15 cellular contexts compared by ENCODE assay signal in the genomic region with DNA sequence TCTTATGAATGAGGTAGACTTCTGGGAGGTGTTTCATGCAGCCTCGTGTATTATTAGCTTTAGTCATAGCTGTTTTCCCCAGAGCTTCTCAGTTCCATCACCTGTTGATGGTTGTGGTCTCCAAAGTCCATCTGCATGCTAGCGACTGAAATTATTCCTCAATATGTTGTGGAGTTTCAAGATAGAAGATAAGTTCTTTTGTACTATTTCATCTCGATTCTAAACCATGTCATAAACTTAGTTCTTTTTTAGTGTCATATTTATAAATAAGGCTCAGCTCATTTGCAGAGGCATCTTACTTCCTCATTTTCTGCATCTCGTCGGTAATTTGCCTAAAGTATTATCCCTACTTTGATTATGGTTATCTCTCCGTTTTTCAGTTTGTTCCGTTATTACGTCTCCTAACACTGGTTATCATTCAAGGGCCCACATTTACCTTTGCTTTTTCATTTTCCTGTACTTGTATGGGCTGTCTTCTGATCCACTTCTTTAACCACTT.
DNase-seq lines count a peak whose midpoint lies in the region; ATAC-seq, FAIRE-seq and TF ChIP-seq lines count a peak whose summit lies in the region.
"Had no signal": no experiment of that assay in that cellular context is flagged by ENCODE, and none has a peak within 500 bp of the region (broad histone marks: within the 10 kb centered on the region; RNA-seq: fewer than 3 reads in every experiment).

No MANE protein-coding gene starts in this region.

- 97% methylated on average over 8 of the region's 8 CpGs for WGBS in HepG2 (ENCODE audit: low lambda C conversion rate)
- 87% methylated on average over 8 of the region's 8 CpGs for WGBS in right lobe of liver (ENCODE audit: insufficient coverage, low coverage, low lambda C conversion rate, missing lambda C conversion rate)

- FAIRE-seq in HepG2 (lab: Jason Lieb, UNC) = peak; percentile 26
- no peak for FAIRE-seq in kidney (lab: Jason Lieb, UNC)

- TF ChIP-seq POLR2A in HepG2 (IDR thresholded peaks at IDR 0.05; ENCODE audit: insufficient read depth in 1 of 2, low read depth in 2 of 2, low read length in 2 of 2) (no peak), right lobe of liver (IDR thresholded peaks at IDR 0.05) (no peak)

- intact Hi-C loops in HepG2 (cut with micrococcal nuclease; ENCODE audit: unreplicated experiment) (loop anchor here (10.0 kb wide), 1 partner anchor 51 kb away; no protein-coding TSS in a partner anchor), right lobe of liver (cut with DNase I) (no loop called here), kidney (cut with DNase I) (no loop called here), PC-9 (cut with micrococcal nuclease; ENCODE audit: unreplicated experiment) (no loop called here)

- TF ChIP-seq CTCF in HepG2 (CRISPR knock-in tag; IDR thresholded peaks at IDR 0.05) (no peak), right lobe of liver (IDR thresholded peaks at IDR 0.05) (no peak), kidney (IDR thresholded peaks at IDR 0.05; ENCODE audit: borderline replicate concordance, extremely low read depth, insufficient read depth) (no peak), PC-9 (conservative IDR thresholded peaks at IDR 0.05) (no peak)

- H3K4me3 Mint-ChIP-seq in activated T-helper 17 cell treated with anti-CD3 and anti-CD28 coated beads, Interleukin-2, amount 50 U/mL, for 72 hours = no peak overlapping the region
- H3K4me3 Mint-ChIP-seq: mesothelial cell of epicardium had no signal

- no peak overlapping the region for H3K27ac Mint-ChIP-seq in activated T-helper 17 cell treated with anti-CD3 and anti-CD28 coated beads, Interleukin-2, amount 50 U/mL, for 72 hours

- no peaks in the 10 kb centered on the region for H3K9me3 ChIP-seq in HepG2 (ENCODE audit: low read length)
- no peaks in the 10 kb centered on the region for H3K9me3 ChIP-seq in right lobe of liver
- no peaks in the 10 kb centered on the region for H3K9me3 ChIP-seq in kidney (ENCODE audit: control insufficient read depth in 1 of 2, low read length in 2 of 2)
- H3K9me3 ChIP-seq in PC-9 (ENCODE audit: insufficient read depth, low read depth) = no peaks in the 10 kb centered on the region
- H3K9me3 ChIP-seq: HAP-1, heart right ventricle had no signal

- TF ChIP-seq EP300 in HepG2 (IDR thresholded peaks at IDR 0.05; ENCODE audit: low read depth in 2 of 2, low read length in 2 of 2) (no peak), HepG2 (CRISPR knock-in tag; IDR thresholded peaks at IDR 0.05; ENCODE audit: borderline replicate concordance) (no peak)

- POLR2A ChIA-PET in HepG2 (lab: Yijun Ruan, JAX) = no interaction called here
- POLR2A ChIA-PET in PC-9 (lab: Charles Lee; ENCODE audit: unreplicated experiment) = no interaction called here

- H3K4me1 ChIP-seq in HepG2 (ENCODE audit: insufficient read depth, low read length) (no peaks in the 10 kb centered on the region), right lobe of liver (no peaks in the 10 kb centered on the region), kidney (ENCODE audit: control insufficient read depth in 1 of 2, insufficient read depth in 1 of 2, low read depth in 1 of 2, low read length in 2 of 2) (peaks cover 0 to under 1% of the 10 kb centered on the region in 2 donors), PC-9 (replicated peaks; ENCODE audit: insufficient read depth) (no peaks in the 10 kb centered on the region)
- H3K4me1 ChIP-seq: heart right ventricle had no signal

- no peaks in the 10 kb centered on the region for H3K27me3 ChIP-seq in HepG2 (ENCODE audit: control insufficient read depth in 1 of 2, insufficient read depth in 2 of 2, low read length in 2 of 2)
- H3K27me3 ChIP-seq in right lobe of liver = no peaks in the 10 kb centered on the region
- H3K27me3 ChIP-seq in PC-9 (ENCODE audit: insufficient read depth, low read depth) = no peaks in the 10 kb centered on the region
- H3K27me3 ChIP-seq: heart right ventricle had no signal

- no peak for ATAC-seq in HepG2
- ATAC-seq in right lobe of liver = no peak
- peak; percentile 67 for ATAC-seq in GM21825 (IDR thresholded peaks at IDR 0.05; ENCODE audit: unreplicated experiment)
- ATAC-seq in HG03280 (IDR thresholded peaks at IDR 0.05; ENCODE audit: unreplicated experiment) = peak; percentile 65
- no peak for ATAC-seq in activated T-helper 17 cell treated with anti-CD3 and anti-CD28 coated beads, Interleukin-2, amount 50 U/mL, for 72 hours (replicated peaks)
- ATAC-seq: heart right ventricle had no signal

- DNase-seq in HepG2 (ENCODE audit: low spot score) (no peak), right lobe of liver (no peak), occipital lobe (lab: John Stamatoyannopoulos, UW) (no peak), kidney (no peak), PC-9 (no peak)
- DNase-seq: DND-41; effector CD4-positive, alpha-beta T cell; heart right ventricle; NCI-H446 treated with DMSO at 0.1 percent for 48 hours had no signal

- H4K20me1 ChIP-seq in HepG2 (ENCODE audit: insufficient read depth, low read length) (no peaks in the 10 kb centered on the region), PC-9 (ENCODE audit: insufficient read depth) (no peaks in the 10 kb centered on the region)

- H2AFZ ChIP-seq in HepG2 (ENCODE audit: low read length) (no peak overlapping the region), PC-9 (no peak overlapping the region)

- no peaks in the 10 kb centered on the region for H3K9me3 Mint-ChIP-seq in activated T-helper 17 cell treated with anti-CD3 and anti-CD28 coated beads, Interleukin-2, amount 50 U/mL, for 72 hours
- H3K9me3 Mint-ChIP-seq: mesothelial cell of epicardium had no signal

- H3K9ac ChIP-seq in HepG2 (ENCODE audit: insufficient read depth, low read depth, low read length) = no peak overlapping the region
- H3K9ac ChIP-seq in kidney (ENCODE audit: low read length in 2 of 2) = no peak overlapping the region

- H3K79me2 ChIP-seq in HepG2 (ENCODE audit: insufficient read depth, low read length) = no peaks in the 10 kb centered on the region
- H3K79me2 ChIP-seq in PC-9 (ENCODE audit: low read depth) = no peaks in the 10 kb centered on the region

- H3K36me3 ChIP-seq in HepG2 (replicated peaks in 1 of 2; ENCODE audit: control insufficient read depth in 1 of 2, insufficient read depth in 2 of 2, low read length in 2 of 2) (peaks cover 28 to 81% of the 10 kb centered on the region in 2 experiments), right lobe of liver (peaks cover 0 to 55% (median 4%) of the 10 kb centered on the region in 4 donors), kidney (ENCODE audit: control insufficient read depth in 1 of 2, insufficient read depth in 2 of 2, low read length in 2 of 2) (peaks cover 3 to 5% of the 10 kb centered on the region in 2 donors), PC-9 (ENCODE audit: low read depth) (no peaks in the 10 kb centered on the region)
- H3K36me3 ChIP-seq: HAP-1 had no signal

- TF ChIP-seq RAD21 in HepG2 (CRISPR knock-in tag; IDR thresholded peaks at IDR 0.05) = no peak

- CTCF ChIA-PET in HepG2 (lab: Yijun Ruan, JAX; ENCODE audit: low intra/inter-chr PET ratio, low total read pairs) = no interaction called here
- CTCF ChIA-PET in PC-9 (lab: Charles Lee) = no interaction called here

- in situ Hi-C loops in HepG2 (cut with HindIII; ENCODE audit: extremely low pct_ligation_motif_present, low pct_unique_long_range_greater_than_20kb) = no loop called here

- H3K27ac ChIP-seq in HepG2 (ENCODE audit: extremely low read length, insufficient read depth, low read length) (no peak overlapping the region), right lobe of liver (no peak overlapping the region), kidney (ENCODE audit: low read depth in 2 of 2, low read length in 2 of 2) (no peak overlapping the region), PC-9 (no peak overlapping the region)
- H3K27ac ChIP-seq: heart right ventricle, SK-N-MC had no signal

- H3F3A ChIP-seq in PC-9 (ENCODE audit: insufficient read depth, low read depth) = no peaks in the 10 kb centered on the region

- H3K4me3 ChIP-seq in HepG2 (replicated peaks in 1 of 3; ENCODE audit: insufficient read depth in 1 of 3, low read depth in 2 of 3, low read length in 3 of 3) = no peak overlapping the region
- H3K4me3 ChIP-seq in right lobe of liver = no peak overlapping the region
- H3K4me3 ChIP-seq in kidney (ENCODE audit: low read length in 2 of 2) = no peak overlapping the region
- H3K4me3 ChIP-seq in PC-9 = no peak overlapping the region
- H3K4me3 ChIP-seq: HAP-1, heart right ventricle, SK-N-MC had no signal

- H3K27me3 Mint-ChIP-seq in activated T-helper 17 cell treated with anti-CD3 and anti-CD28 coated beads, Interleukin-2, amount 50 U/mL, for 72 hours = no peaks in the 10 kb centered on the region

- H3K4me1 Mint-ChIP-seq in activated T-helper 17 cell treated with anti-CD3 and anti-CD28 coated beads, Interleukin-2, amount 50 U/mL, for 72 hours = peaks cover 5% of the 10 kb centered on the region

- BruUV-seq in HepG2 (replicated peaks; lab: Mats Ljungman, UMichigan) = no TSS peak
- no TSS peak for BruUV-seq in PC-9 (replicated peaks; lab: Mats Ljungman, UMichigan)

- no peak overlapping the region for H3K4me2 ChIP-seq in HepG2 (ENCODE audit: low read depth, low read length)
- no peak overlapping the region for H3K4me2 ChIP-seq in PC-9

- H3K36me3 Mint-ChIP-seq in activated T-helper 17 cell treated with anti-CD3 and anti-CD28 coated beads, Interleukin-2, amount 50 U/mL, for 72 hours (ENCODE audit: low read depth) = peaks cover 46% of the 10 kb centered on the region

- H3K9me2 ChIP-seq in PC-9 (ENCODE audit: insufficient read depth) = no peaks in the 10 kb centered on the region

TF ChIP-seq in HepG2, 621 proteins besides CTCF, POLR2A, EP300 and RAD21:
- TF ChIP-seq RBM22 (optimal IDR thresholded peaks at IDR 0.05; ENCODE audit: low read length) (peak; percentile 48), ZNF12 (CRISPR knock-in tag; IDR thresholded peaks at IDR 0.05) (no peak), FOXK2 (IDR thresholded peaks at IDR 0.05) (no peak), FOSL1 (CRISPR knock-in tag; IDR thresholded peaks at IDR 0.05; ENCODE audit: borderline replicate concordance) (no peak)

Comparison
In these comparisons a context has a peak if more than half of its experiments do, and no peak if none do; other contexts are left out.
1. ATAC-seq: peak in GM21825 (single experiment) and HG03280 (single experiment); none in HepG2 (single experiment), right lobe of liver (0 of 4) and activated T-helper 17 cell treated with anti-CD3 and anti-CD28 coated beads, Interleukin-2, amount 50 U/mL, for 72 hours (single experiment).